Comparison of ENCODE assay signal across 8 cellular contexts in genomic region chr4:189198624-189199023, GRCh38.
"Had no signal": no experiment of that assay in that cellular context is flagged by ENCODE, and none has a peak within 500 bp of the region (broad histone marks: within the 10 kb centered on the region; RNA-seq: fewer than 3 reads in every experiment).

No MANE protein-coding gene starts in this region.

- H3K4me3 ChIP-seq: GM12878 had no signal

- FAIRE-seq: G401.6, GM12878, GM12891, GM12892, GM18507, GM19239 had no signal

- ATAC-seq: GM12878 had no signal

- DNase-seq: GDM1, GF-D8 had no signal
